Comparison of ENCODE assay signal across 8 cellular contexts in the genomic region with DNA sequence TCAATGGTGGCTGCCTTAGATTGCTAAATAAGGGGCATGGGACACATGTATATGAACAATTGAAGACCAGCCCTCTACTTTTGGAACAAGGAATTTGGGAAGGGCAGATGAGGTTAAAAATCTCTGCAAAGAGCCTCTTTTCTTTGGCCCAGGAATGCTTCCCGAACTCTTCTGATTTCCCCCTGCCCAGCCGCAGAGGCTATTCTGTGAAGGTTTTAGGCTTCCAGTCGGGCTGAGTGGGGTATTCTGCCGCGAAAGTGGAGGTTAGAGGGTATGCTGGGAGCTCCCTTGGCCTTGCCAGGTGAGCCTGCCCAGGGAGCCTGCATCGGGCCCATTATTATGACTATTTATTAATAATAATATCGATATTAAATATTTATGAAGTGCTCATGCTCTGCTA. TPM values are rescaled to one million over a fixed set of nuclear protein-coding genes. Genes with fewer than 3 reads are reported as not detected.
DNase-seq lines count a peak whose midpoint lies in the region; ATAC-seq, FAIRE-seq and TF ChIP-seq lines count a peak whose summit lies in the region.

No MANE protein-coding gene starts in this region.

- POLR2A ChIA-PET in GM12878 (lab: Charles Lee) = interaction anchor here (0.5 to 2.8 kb wide), 4 partner anchors 11 to 168 kb away, joined by 3 to 16 read pairs (median 5); a partner anchor contains a TSS

- no peaks in the 10 kb centered on the region for H3K9me3 ChIP-seq in GM12878 (replicated peaks; ENCODE audit: control insufficient read depth, insufficient read depth, low read length)
- H3K9me3 ChIP-seq in lung (ENCODE audit: control insufficient read depth in 2 of 2, insufficient read depth in 1 of 2, low read length in 1 of 2) = no peaks in the 10 kb centered on the region
- H3K9me3 ChIP-seq in tibial artery = no peaks in the 10 kb centered on the region

- peaks cover 12% of the 10 kb centered on the region for H3K4me1 Mint-ChIP-seq in activated CD8-positive, alpha-beta memory T cell treated with anti-CD3 and anti-CD28 coated beads, Interleukin-2, amount 10 ng/mL, durations not matched to agents 7 days and 5 days

- no peak overlapping the region for H3K9ac ChIP-seq in GM12878 (ENCODE audit: control insufficient read depth, insufficient read depth, low read length)

- no peak for TF ChIP-seq EP300 in GM12878 (IDR thresholded peaks at IDR 0.05; ENCODE audit: borderline replicate concordance in 1 of 2, control insufficient read depth in 1 of 2, low read depth in 2 of 2, low read length in 2 of 2)

- in situ Hi-C loops in GM12878 (cut with MboI) = no loop called here

- TF ChIP-seq CTCF in GM12878 (IDR thresholded peaks at IDR 0.05 in 2 of 3, conservative IDR thresholded peaks at IDR 0.05 in 1 of 3; ENCODE audit: control insufficient read depth in 2 of 3, extremely low read depth in 1 of 3, insufficient read depth in 1 of 3, low read depth in 3 of 3, low read length in 3 of 3) (no peak), lung (IDR thresholded peaks at IDR 0.05; ENCODE audit: control extremely low read depth, extremely low read depth) (no peak), tibial artery (IDR thresholded peaks at IDR 0.05) (no peak)

- H3K4me2 ChIP-seq in GM12878 (ENCODE audit: control insufficient read depth, insufficient read depth) = peak overlapping the region; percentile 7; the same call in 1 of the 2 replicates

- no peaks in the 10 kb centered on the region for H3K9me3 Mint-ChIP-seq in activated CD8-positive, alpha-beta memory T cell treated with anti-CD3 and anti-CD28 coated beads, Interleukin-2, amount 10 ng/mL, durations not matched to agents 7 days and 5 days (ENCODE audit: low read depth)

- TF ChIP-seq RAD21 in GM12878 (IDR thresholded peaks at IDR 0.05; ENCODE audit: insufficient read depth, low read depth, low read length) = no peak

- no peaks in the 10 kb centered on the region for H3K27me3 Mint-ChIP-seq in activated CD8-positive, alpha-beta memory T cell treated with anti-CD3 and anti-CD28 coated beads, Interleukin-2, amount 10 ng/mL, durations not matched to agents 7 days and 5 days

- CTCF ChIA-PET in activated CD8-positive, alpha-beta memory T cell treated with anti-CD3 and anti-CD28 coated beads, Interleukin-2, amount 10 ng/mL, durations not matched to agents 7 days and 5 days (lab: Charles Lee) = interaction anchor here (1.2 to 2.8 kb wide), 5 partner anchors 9 to 108 kb away, joined by 3 to 19 read pairs (median 4); a partner anchor contains a TSS
- CTCF ChIA-PET in GM12878 (lab: Yijun Ruan, JAX) = interaction anchor here (0.9 to 1.5 kb wide), 3 partner anchors 46 to 192 kb away, joined by 3 to 5 read pairs (median 4); no protein-coding TSS in a partner anchor

- RAD21 ChIA-PET in GM12878 (lab: Charles Lee; ENCODE audit: unreplicated experiment) = interaction anchor here (1.2 to 1.9 kb wide), 3 partner anchors 124 to 451 kb away, joined by 3 to 8 read pairs (median 5); no protein-coding TSS in a partner anchor

- intact Hi-C loops in GM12878 (cut with micrococcal nuclease; ENCODE audit: unreplicated experiment) (loop anchor here (2.0 kb wide), 1 partner anchor 44 kb away; a partner anchor contains a TSS), tibial artery (cut with DNase I; ENCODE audit: low total_unique reads) (loop anchor here (2.0 kb wide), 1 partner anchor 44 kb away; a partner anchor contains a TSS)

- H4K20me1 ChIP-seq in GM12878 (ENCODE audit: control insufficient read depth, insufficient read depth) = no peaks in the 10 kb centered on the region

- H3K36me3 Mint-ChIP-seq in activated CD8-positive, alpha-beta memory T cell treated with anti-CD3 and anti-CD28 coated beads, Interleukin-2, amount 10 ng/mL, durations not matched to agents 7 days and 5 days = no peaks in the 10 kb centered on the region

- DNase-seq in activated CD8-positive, alpha-beta memory T cell treated with anti-CD3 and anti-CD28 coated beads, Interleukin-2, amount 10 ng/mL, durations not matched to agents 7 days and 5 days = no peak
- no peak for DNase-seq in activated CD8-positive, alpha-beta memory T cell treated with anti-CD3 and anti-CD28 coated beads, Interleukin-2, amount 50 U/mL, for 48 hours
- no peak for DNase-seq in GM12878 (ENCODE audit: low read depth, low spot score)
- no peak for DNase-seq in lung (ENCODE audit: low spot score)
- no peak for DNase-seq in tibial artery
- no peak for DNase-seq in CD1c-positive myeloid dendritic cell (ENCODE audit: extremely low spot score)
- no peak for DNase-seq in NCI-H524 (lab: John Stamatoyannopoulos, UW)

- ATAC-seq in activated CD8-positive, alpha-beta memory T cell treated with anti-CD3 and anti-CD28 coated beads, Interleukin-2, amount 10 ng/mL, durations not matched to agents 7 days and 5 days = no peak
- no peak for ATAC-seq in GM12878
- no peak for ATAC-seq in lung (ENCODE audit: insufficient read depth, low FRiP score)
- no peak for ATAC-seq in HG02938 (IDR thresholded peaks at IDR 0.05; ENCODE audit: unreplicated experiment)

- no peak for FAIRE-seq in GM12878 (lab: Jason Lieb, UNC)

- SMC1A ChIA-PET in GM12878 (lab: Charles Lee; ENCODE audit: uncharacterized antibody, unreplicated experiment) = interaction anchor here (1.4 kb wide), 1 partner anchor 36 kb away, joined by 5 read pairs; no protein-coding TSS in a partner anchor

- H3K27me3 ChIP-seq in GM12878 (replicated peaks in 1 of 2; ENCODE audit: control insufficient read depth in 2 of 2, insufficient read depth in 2 of 2, low read length in 1 of 2) (no peaks in the 10 kb centered on the region), lung (ENCODE audit: control insufficient read depth, insufficient read depth) (no peaks in the 10 kb centered on the region), tibial artery (no peaks in the 10 kb centered on the region)

- no peak overlapping the region for H3K27ac Mint-ChIP-seq in activated CD8-positive, alpha-beta memory T cell treated with anti-CD3 and anti-CD28 coated beads, Interleukin-2, amount 10 ng/mL, durations not matched to agents 7 days and 5 days

- peak overlapping the region; percentile 47 for H3K4me3 Mint-ChIP-seq in activated CD8-positive, alpha-beta memory T cell treated with anti-CD3 and anti-CD28 coated beads, Interleukin-2, amount 10 ng/mL, durations not matched to agents 7 days and 5 days

- H3K4me3 ChIP-seq in GM12878 (no peak overlapping the region), lung (peak overlapping the region; percentile 32), tibial artery (peak overlapping the region; percentile 82 to 94)

- no peak overlapping the region; the same call in 1 of the 2 replicates for H2AFZ ChIP-seq in GM12878 (ENCODE audit: control insufficient read depth, low read depth, low read length)

- H3K79me2 ChIP-seq in GM12878 (ENCODE audit: control insufficient read depth, insufficient read depth, low read length) = no peaks in the 10 kb centered on the region; the same call in 1 of the 2 replicates

- TF ChIP-seq POLR2A in GM12878 (IDR thresholded peaks at IDR 0.05; ENCODE audit: low read depth, low read length) = no peak

- H3K27ac ChIP-seq in GM12878 (ENCODE audit: control insufficient read depth, insufficient read depth) (no peak overlapping the region), lung (ENCODE audit: low read depth in 1 of 2, low read length in 1 of 2) (peak overlapping the region; percentile 12 to 89), tibial artery (peak overlapping the region; percentile 97 to 98)

- H3K4me1 ChIP-seq in GM12878 (ENCODE audit: control insufficient read depth, insufficient read depth, low read length) (peaks cover 4% of the 10 kb centered on the region; the same call in 1 of the 2 replicates), lung (ENCODE audit: control insufficient read depth in 2 of 2, insufficient read depth in 2 of 2, low read length in 2 of 2) (peaks cover 3 to 4% of the 10 kb centered on the region in 2 donors), tibial artery (peaks cover 0 to 28% (median 11%) of the 10 kb centered on the region in 4 donors)

- BruUV-seq in GM12878 (replicated peaks; lab: Mats Ljungman, UMichigan) = no TSS peak

- H3K36me3 ChIP-seq in GM12878 (ENCODE audit: control insufficient read depth in 2 of 2, insufficient read depth in 2 of 2, low read length in 1 of 2) = no peaks in the 10 kb centered on the region
- no peaks in the 10 kb centered on the region for H3K36me3 ChIP-seq in lung (ENCODE audit: control insufficient read depth in 2 of 2, insufficient read depth in 2 of 2, low read length in 2 of 2)
- H3K36me3 ChIP-seq in tibial artery = no peaks in the 10 kb centered on the region

- WGBS in GM12878 (ENCODE audit: insufficient coverage, insufficient replicate concordance, low lambda C conversion rate, missing lambda C conversion rate) = 78% methylated on average over 7 of the region's 7 CpGs
- 39 to 50% methylated on average over 7 of the region's 7 CpGs for WGBS in lung, 2 donors

RNA-seq across cellular contexts. Expression of a gene that starts 1.2 kb away (rescaled TPM):
- total RNA-seq in activated CD8-positive, alpha-beta memory T cell treated with anti-CD3 and anti-CD28 coated beads, Interleukin-2, amount 10 ng/mL, durations not matched to agents 7 days and 5 days = 1 to 10 TPM; 3.6 to 5.4 TPM
- 4.7 and 6.1 TPM in 2 replicates for total RNA-seq in GM12878 (2013; cell fraction: nucleolus; rRNA removed)
- 2.3 and 2.5 TPM in 2 replicates for total RNA-seq in GM12878 (2014; rRNA removed)
- 0.83 and 1.0 TPM in 2 replicates for total RNA-seq in GM12878 (2014; rRNA removed; fragmentation: Illumina TruSeq; extraction: Trizol)
- total RNA-seq in GM12878 (2021) = 4.2 and 4.3 TPM in 2 replicates
- 7.0 TPM for polyA plus RNA-seq in GM12878 (2011; ENCODE audit: low read depth)
- 0.46 and 1.2 TPM in 2 replicates for polyA plus RNA-seq in GM12878 (2011; rRNA removed)
- 0.45 and 0.60 TPM in 2 replicates for polyA plus RNA-seq in GM12878 (2011; cell fraction: cytosol; rRNA removed)
- polyA plus RNA-seq in GM12878 (2011; cell fraction: nucleus; rRNA removed) = 3.1 and 3.4 TPM in 2 replicates
- polyA plus RNA-seq in GM12878 (2012) = 2.9 and 3.6 TPM in 2 replicates
- polyA plus RNA-seq in GM12878 (2014; fragmentation: Illumina TruSeq; extraction: Trizol) = 0.87 and 1.1 TPM in 2 replicates
- under 1 TPM; 0.26 to 0.31 TPM for polyA plus RNA-seq in GM12878 (2014; fragmentation: Nextera tagmentation; extraction: Ambion mirVana)
- polyA plus RNA-seq in GM12878 (2014; rRNA removed) = 2.2 TPM in 2 replicates
- 1 to 10 TPM in 1 of 2 experiments, under 1 TPM in 1; 0.86 to 1.4 TPM for polyA plus RNA-seq in GM12878 (2016; fragmentation: Nextera tagmentation; extraction: Ambion mirVana)
- polyA minus RNA-seq in GM12878 (2011; rRNA and poly(A)+ RNA removed) = 0.44 and 0.82 TPM in 2 replicates
- 0.31 TPM in 1 of 2 replicates, not detected in the other for polyA minus RNA-seq in GM12878 (2011; cell fraction: cytosol; rRNA and poly(A)+ RNA removed)
- 0.57 and 0.97 TPM in 2 replicates for polyA minus RNA-seq in GM12878 (2011; cell fraction: nucleus; rRNA and poly(A)+ RNA removed)
- 10 to 100 TPM in 1 of 2 donors, 1 to 10 TPM in 1; 9.1 to 16.1 TPM for total RNA-seq in lung
- 1 to 10 TPM; 3.0 to 9.4 TPM for polyA plus RNA-seq in lung

RNA-seq across cellular contexts. Expression of a gene that starts 22.0 kb away (rescaled TPM):
- total RNA-seq in activated CD8-positive, alpha-beta memory T cell treated with anti-CD3 and anti-CD28 coated beads, Interleukin-2, amount 10 ng/mL, durations not matched to agents 7 days and 5 days = 100 to 1,000 TPM; 174 to 181 TPM
- total RNA-seq in GM12878 (2013; cell fraction: nucleolus; rRNA removed) = 79.6 and 89.4 TPM in 2 replicates
- total RNA-seq in GM12878 (2014; rRNA removed) (84.2 and 85.2 TPM in 2 replicates), GM12878 (2014; rRNA removed; fragmentation: Illumina TruSeq; extraction: Trizol) (94.3 and 94.8 TPM in 2 replicates), GM12878 (2021) (71.0 and 83.1 TPM in 2 replicates), lung (100 to 1,000 TPM; 186 to 215 TPM)
- 103 TPM for polyA plus RNA-seq in GM12878 (2011; ENCODE audit: low read depth)
- polyA plus RNA-seq in GM12878 (2011; rRNA removed) (228 and 267 TPM in 2 replicates), GM12878 (2014; fragmentation: Illumina TruSeq; extraction: Trizol) (170 and 209 TPM in 2 replicates), GM12878 (2014; fragmentation: Nextera tagmentation; extraction: Ambion mirVana) (100 to 1,000 TPM; 197 to 222 TPM), GM12878 (2014; rRNA removed) (162 and 183 TPM in 2 replicates), GM12878 (2016; fragmentation: Nextera tagmentation; extraction: Ambion mirVana) (100 to 1,000 TPM; 132 to 147 TPM), lung (100 to 1,000 TPM; 146 to 644 TPM)
- 245 and 337 TPM in 2 replicates for polyA plus RNA-seq in GM12878 (2011; cell fraction: cytosol; rRNA removed)
- 129 and 179 TPM in 2 replicates for polyA plus RNA-seq in GM12878 (2011; cell fraction: nucleus; rRNA removed)
- 125 and 129 TPM in 2 replicates for polyA plus RNA-seq in GM12878 (2012)
- polyA minus RNA-seq in GM12878 (2011; rRNA and poly(A)+ RNA removed) = 200 and 276 TPM in 2 replicates
- polyA minus RNA-seq in GM12878 (2011; cell fraction: cytosol; rRNA and poly(A)+ RNA removed) = 51.3 and 73.5 TPM in 2 replicates
- polyA minus RNA-seq in GM12878 (2011; cell fraction: nucleus; rRNA and poly(A)+ RNA removed) = 32.9 and 53.5 TPM in 2 replicates

RNA-seq across cellular contexts. Expression of a gene that starts 43.7 kb away (rescaled TPM):
- total RNA-seq in activated CD8-positive, alpha-beta memory T cell treated with anti-CD3 and anti-CD28 coated beads, Interleukin-2, amount 10 ng/mL, durations not matched to agents 7 days and 5 days = 10 to 100 TPM; 34.7 to 40.5 TPM
- total RNA-seq in GM12878 (2013; cell fraction: nucleolus; rRNA removed) = 20.3 and 23.0 TPM in 2 replicates
- total RNA-seq in GM12878 (2014; rRNA removed) (13.4 and 14.0 TPM in 2 replicates), GM12878 (2014; rRNA removed; fragmentation: Illumina TruSeq; extraction: Trizol) (13.0 and 13.9 TPM in 2 replicates), GM12878 (2021) (22.3 and 24.3 TPM in 2 replicates), lung (10 to 100 TPM; 23.2 to 27.5 TPM)
- polyA plus RNA-seq in GM12878 (2011; ENCODE audit: low read depth) = 14.8 TPM
- polyA plus RNA-seq in GM12878 (2011; rRNA removed) (25.1 and 26.3 TPM in 2 replicates), GM12878 (2014; fragmentation: Illumina TruSeq; extraction: Trizol) (29.7 and 44.0 TPM in 2 replicates), GM12878 (2014; fragmentation: Nextera tagmentation; extraction: Ambion mirVana) (1 to 10 TPM; 5.8 to 9.4 TPM), GM12878 (2014; rRNA removed) (18.9 and 19.7 TPM in 2 replicates), GM12878 (2016; fragmentation: Nextera tagmentation; extraction: Ambion mirVana) (10 to 100 TPM; 12.1 to 15.0 TPM), lung (10 to 100 TPM in 1 of 2 donors, 1 to 10 TPM in 1; 9.6 to 14.9 TPM)
- 12.9 and 14.7 TPM in 2 replicates for polyA plus RNA-seq in GM12878 (2011; cell fraction: cytosol; rRNA removed)
- polyA plus RNA-seq in GM12878 (2011; cell fraction: nucleus; rRNA removed) = 11.1 and 13.3 TPM in 2 replicates
- polyA plus RNA-seq in GM12878 (2012) = 14.4 and 19.1 TPM in 2 replicates
- polyA minus RNA-seq in GM12878 (2011; rRNA and poly(A)+ RNA removed) = 12.2 and 12.4 TPM in 2 replicates
- polyA minus RNA-seq in GM12878 (2011; cell fraction: cytosol; rRNA and poly(A)+ RNA removed) = 4.5 and 6.9 TPM in 2 replicates
- 4.4 and 7.7 TPM in 2 replicates for polyA minus RNA-seq in GM12878 (2011; cell fraction: nucleus; rRNA and poly(A)+ RNA removed)

RNA-seq across cellular contexts. Expression of a gene that starts 53.6 kb away (rescaled TPM):
- total RNA-seq in activated CD8-positive, alpha-beta memory T cell treated with anti-CD3 and anti-CD28 coated beads, Interleukin-2, amount 10 ng/mL, durations not matched to agents 7 days and 5 days = 1 to 10 TPM; 1.4 to 3.4 TPM
- total RNA-seq in GM12878 (2013; cell fraction: nucleolus; rRNA removed) = 0.34 TPM in 1 of 2 replicates, not detected in the other
- total RNA-seq in GM12878 (2014; rRNA removed) = 1.7 and 3.0 TPM in 2 replicates
- total RNA-seq in GM12878 (2014; rRNA removed; fragmentation: Illumina TruSeq; extraction: Trizol) = 2.6 and 3.2 TPM in 2 replicates
- 3.1 and 4.0 TPM in 2 replicates for total RNA-seq in GM12878 (2021)
- polyA plus RNA-seq in GM12878 (2011; ENCODE audit: low read depth) = 0.58 TPM
- 0.26 and 0.42 TPM in 2 replicates for polyA plus RNA-seq in GM12878 (2011; rRNA removed)
- polyA plus RNA-seq in GM12878 (2011; cell fraction: cytosol; rRNA removed) = 0.45 and 0.78 TPM in 2 replicates
- polyA plus RNA-seq in GM12878 (2011; cell fraction: nucleus; rRNA removed) = 0.10 and 0.45 TPM in 2 replicates
- polyA plus RNA-seq in GM12878 (2012) = 1.0 and 1.6 TPM in 2 replicates
- 7.1 and 8.1 TPM in 2 replicates for polyA plus RNA-seq in GM12878 (2014; fragmentation: Illumina TruSeq; extraction: Trizol)
- polyA plus RNA-seq in GM12878 (2014; fragmentation: Nextera tagmentation; extraction: Ambion mirVana) = 1 to 10 TPM; 5.3 to 6.3 TPM
- polyA plus RNA-seq in GM12878 (2014; rRNA removed) = 3.9 and 4.9 TPM in 2 replicates
- 1 to 10 TPM; 3.8 to 4.5 TPM for polyA plus RNA-seq in GM12878 (2016; fragmentation: Nextera tagmentation; extraction: Ambion mirVana)
- polyA minus RNA-seq in GM12878 (2011; rRNA and poly(A)+ RNA removed) = 0.41 TPM in 1 of 2 replicates, not detected in the other
- not detected in 2 replicates for polyA minus RNA-seq in GM12878 (2011; cell fraction: cytosol; rRNA and poly(A)+ RNA removed)
- not detected in 2 replicates for polyA minus RNA-seq in GM12878 (2011; cell fraction: nucleus; rRNA and poly(A)+ RNA removed)
- total RNA-seq in lung = 10 to 100 TPM in 1 of 2 donors, 1 to 10 TPM in 1; 9.7 to 26.0 TPM
- 10 to 100 TPM; 17.0 to 17.3 TPM for polyA plus RNA-seq in lung
